11 cellular contexts compared by ENCODE assay signal in genomic region chr2:12452211-12452610, GRCh38.
A peak's percentile ranks its signal among the peaks of the same experiment; 100 is the strongest.
DNase-seq lines count a peak whose midpoint lies in the region; ATAC-seq and TF ChIP-seq lines count a peak whose summit lies in the region.
"Had no signal": no experiment of that assay in that cellular context is flagged by ENCODE, and none has a peak within 500 bp of the region (broad histone marks: within the 10 kb centered on the region; RNA-seq: fewer than 3 reads in every experiment).

No MANE protein-coding gene starts in this region.

- intact Hi-C loops in activated T-helper 2 cell treated with anti-CD3 and anti-CD28 coated beads, Interferon-gamma antibody, Interleukin-2, Interleukin-4, amounts not matched to agents 10 μg/mL and 5 μg/mL and 100 μg/mL, durations not matched to agents 14 hours and 24 hours and 36 hours (cut with micrococcal nuclease) = loop anchor here (2.0 to 5.0 kb wide), 2 partner anchors 15 to 35 kb away; no protein-coding TSS in a partner anchor

- H3K4me3 ChIP-seq in BE2C (ENCODE audit: low read depth, low read length) (peak overlapping the region; percentile 43), MM.1S (ENCODE audit: low read length) (0 out of 2 replicates have a peak overlapping the region, but pooled peaks have one; percentile 18), mesenchymal stem cell (ENCODE audit: insufficient read depth in 1 of 2, low read depth in 1 of 2, low read length in 2 of 2) (no peak overlapping the region)

- H3K36me3 Mint-ChIP-seq in activated T-helper 2 cell treated with anti-CD3 and anti-CD28 coated beads, Interferon-gamma antibody, Interleukin-2, Interleukin-4, amounts not matched to agents 10 μg/mL and 5 μg/mL and 100 μg/mL, durations not matched to agents 14 hours and 24 hours and 36 hours (ENCODE audit: low read depth) = peaks cover 2% of the 10 kb centered on the region

- H2AFZ ChIP-seq in MM.1S (ENCODE audit: low read length) (0 out of 2 replicates have a peak overlapping the region, but pooled peaks have one; percentile 7), mesenchymal stem cell (ENCODE audit: low read depth, low read length) (no peak overlapping the region)

- H3K9ac ChIP-seq in MM.1S (ENCODE audit: low read length) (no peak overlapping the region), mesenchymal stem cell (ENCODE audit: low read length) (no peak overlapping the region)

- H3K4me2 ChIP-seq in MM.1S (ENCODE audit: low read depth, low read length) = peak overlapping the region; percentile 25; the same call in 1 of the 2 replicates
- H3K4me2 ChIP-seq in mesenchymal stem cell (ENCODE audit: low read length, poor library complexity, severe bottlenecking) = no peak overlapping the region

- H4K20me1 ChIP-seq in MM.1S (ENCODE audit: insufficient read depth, low read length) = no peaks in the 10 kb centered on the region

- H3K9me3 ChIP-seq in BE2C (no peaks in the 10 kb centered on the region), MM.1S (replicated peaks; ENCODE audit: insufficient read depth, low read length) (no peaks in the 10 kb centered on the region), mesenchymal stem cell (ENCODE audit: control insufficient read depth, low read length) (no peaks in the 10 kb centered on the region)

- peak overlapping the region; percentile 75 for H3K27ac Mint-ChIP-seq in activated T-helper 2 cell treated with anti-CD3 and anti-CD28 coated beads, Interferon-gamma antibody, Interleukin-2, Interleukin-4, amounts not matched to agents 10 μg/mL and 5 μg/mL and 100 μg/mL, durations not matched to agents 14 hours and 24 hours and 36 hours

- H3K23ac ChIP-seq in mesenchymal stem cell (ENCODE audit: low read length in 2 of 2) = no peak overlapping the region

- no peaks in the 10 kb centered on the region for H3K9me2 ChIP-seq in MM.1S (replicated peaks; ENCODE audit: insufficient read depth, low read length)

- no CpG with 5 or more reads among the region's 2 CpGs for WGBS in mesenchymal stem cell

- H3K79me1 ChIP-seq in mesenchymal stem cell (replicated peaks; ENCODE audit: low read length, poor library complexity, severe bottlenecking) = no peaks in the 10 kb centered on the region

- peaks cover 52% of the 10 kb centered on the region for H3K4me1 Mint-ChIP-seq in activated T-helper 2 cell treated with anti-CD3 and anti-CD28 coated beads, Interferon-gamma antibody, Interleukin-2, Interleukin-4, amounts not matched to agents 10 μg/mL and 5 μg/mL and 100 μg/mL, durations not matched to agents 14 hours and 24 hours and 36 hours (ENCODE audit: low read depth)

- H3K4me3 Mint-ChIP-seq in activated T-helper 2 cell treated with anti-CD3 and anti-CD28 coated beads, Interferon-gamma antibody, Interleukin-2, Interleukin-4, amounts not matched to agents 10 μg/mL and 5 μg/mL and 100 μg/mL, durations not matched to agents 14 hours and 24 hours and 36 hours (ENCODE audit: low read depth) = peak overlapping the region; percentile 40

- H3K36me3 ChIP-seq in BE2C (no peaks in the 10 kb centered on the region), MM.1S (replicated peaks; ENCODE audit: insufficient read depth, low read length) (no peaks in the 10 kb centered on the region), mesenchymal stem cell (ENCODE audit: control insufficient read depth in 1 of 2, insufficient read depth in 2 of 2, low read depth in 1 of 2, low read length in 2 of 2) (no peaks in the 10 kb centered on the region)

- no peak for TF ChIP-seq CTCF in BE2C (IDR thresholded peaks at IDR 0.05; ENCODE audit: low read depth, low read length)
- no peak for TF ChIP-seq CTCF in MM.1S (IDR thresholded peaks at IDR 0.05; ENCODE audit: low read length)

- no peaks in the 10 kb centered on the region for H3F3A ChIP-seq in MM.1S (ENCODE audit: insufficient read depth, low read length)

- H2AK5ac ChIP-seq in mesenchymal stem cell (ENCODE audit: low read length, severe bottlenecking) = no peak overlapping the region

- H3K27ac ChIP-seq in MM.1S (ENCODE audit: low read length) = no peak overlapping the region
- no peak overlapping the region for H3K27ac ChIP-seq in mesenchymal stem cell (ENCODE audit: low read length, poor library complexity, severe bottlenecking)

- H2BK5ac ChIP-seq in mesenchymal stem cell (ENCODE audit: low read depth, low read length, poor library complexity, severe bottlenecking) = no peak overlapping the region

- no peak overlapping the region for H2BK12ac ChIP-seq in mesenchymal stem cell (ENCODE audit: low read length in 2 of 2)

- no peaks in the 10 kb centered on the region for H3K79me2 ChIP-seq in MM.1S (ENCODE audit: low read length)

- no peak overlapping the region for H3K4ac ChIP-seq in mesenchymal stem cell (ENCODE audit: low read depth in 1 of 2, low read length in 2 of 2)

- no peak overlapping the region for H2BK15ac ChIP-seq in mesenchymal stem cell (ENCODE audit: low read depth, poor library complexity, severe bottlenecking)

- H4K8ac ChIP-seq in mesenchymal stem cell (ENCODE audit: low read length) = no peak overlapping the region

- H3K14ac ChIP-seq in mesenchymal stem cell (ENCODE audit: low read length in 2 of 2) = no peak overlapping the region

- DNase-seq in BE2C = peak; percentile 30
- DNase-seq in MM.1S = no peak
- DNase-seq in activated T-helper 2 cell treated with anti-CD3 and anti-CD28 coated beads, Interferon-gamma antibody, Interleukin-2, Interleukin-4, amounts not matched to agents 10 μg/mL and 5 μg/mL and 100 μg/mL, durations not matched to agents 14 hours and 24 hours and 36 hours (ENCODE audit: low spot score) = no peak
- DNase-seq in mesenchymal stem cell = peak; percentile 81
- DNase-seq in activated CD4-positive, CD25-positive, alpha-beta regulatory T cell treated with anti-CD3 and anti-CD28 coated beads, Interleukin-2, amount 50 U/mL, for 72 hours = no peak
- DNase-seq in effector CD8-positive, alpha-beta T cell (lab: John Stamatoyannopoulos, UW) = no peak
- DNase-seq: amygdala; DMS53; stimulated activated CD4-positive, alpha-beta T cell treated with anti-CD3 and anti-CD28 coated beads, Interleukin-4, amount 100 ng/mL, for 4 hours had no signal

- no peak overlapping the region for H2BK120ac ChIP-seq in mesenchymal stem cell (ENCODE audit: low read depth, low read length)

- ATAC-seq in HG03469 (IDR thresholded peaks at IDR 0.05; ENCODE audit: unreplicated experiment) (no peak), HG03139 (IDR thresholded peaks at IDR 0.05; ENCODE audit: unreplicated experiment) (no peak)

- H4K91ac ChIP-seq in mesenchymal stem cell (ENCODE audit: low read length) = no peak overlapping the region

- peaks cover 4% of the 10 kb centered on the region for H3K9me3 Mint-ChIP-seq in activated T-helper 2 cell treated with anti-CD3 and anti-CD28 coated beads, Interferon-gamma antibody, Interleukin-2, Interleukin-4, amounts not matched to agents 10 μg/mL and 5 μg/mL and 100 μg/mL, durations not matched to agents 14 hours and 24 hours and 36 hours

- H3K4me1 ChIP-seq in BE2C = peaks cover 21% of the 10 kb centered on the region
- peaks cover 7% of the 10 kb centered on the region; the same call in 1 of the 2 replicates for H3K4me1 ChIP-seq in MM.1S (ENCODE audit: low read length)
- peaks cover 2% of the 10 kb centered on the region for H3K4me1 ChIP-seq in mesenchymal stem cell (ENCODE audit: control insufficient read depth, insufficient read depth, low read depth, low read length)

- no peaks in the 10 kb centered on the region for H3K27me3 Mint-ChIP-seq in activated T-helper 2 cell treated with anti-CD3 and anti-CD28 coated beads, Interferon-gamma antibody, Interleukin-2, Interleukin-4, amounts not matched to agents 10 μg/mL and 5 μg/mL and 100 μg/mL, durations not matched to agents 14 hours and 24 hours and 36 hours (ENCODE audit: low read depth)

- H3K18ac ChIP-seq in mesenchymal stem cell (ENCODE audit: low read depth in 1 of 2, low read length in 2 of 2) = no peak overlapping the region

- no peaks in the 10 kb centered on the region for H3K27me3 ChIP-seq in BE2C
- no peaks in the 10 kb centered on the region for H3K27me3 ChIP-seq in MM.1S (replicated peaks; ENCODE audit: insufficient read depth, low read length)
- no peaks in the 10 kb centered on the region for H3K27me3 ChIP-seq in mesenchymal stem cell (ENCODE audit: control insufficient read depth in 1 of 2, insufficient read depth in 1 of 2, low read length in 2 of 2)

Comparison
In these comparisons a context has a peak if more than half of its experiments do, and no peak if none do; other contexts are left out.
1. DNase-seq: peak in BE2C (single experiment) and mesenchymal stem cell (single experiment); none in MM.1S (single experiment), activated T-helper 2 cell treated with anti-CD3 and anti-CD28 coated beads, Interferon-gamma antibody, Interleukin-2, Interleukin-4, amounts not matched to agents 10 μg/mL and 5 μg/mL and 100 μg/mL, durations not matched to agents 14 hours and 24 hours and 36 hours (single experiment), activated CD4-positive, CD25-positive, alpha-beta regulatory T cell treated with anti-CD3 and anti-CD28 coated beads, Interleukin-2, amount 50 U/mL, for 72 hours (single experiment) and effector CD8-positive, alpha-beta T cell (single experiment).
2. H3K4me3 ChIP-seq: peak in BE2C (single experiment) and MM.1S (single experiment); none in mesenchymal stem cell (0 of 2).